Comparison of ENCODE assay signal across 17 cellular contexts in the genomic region with DNA sequence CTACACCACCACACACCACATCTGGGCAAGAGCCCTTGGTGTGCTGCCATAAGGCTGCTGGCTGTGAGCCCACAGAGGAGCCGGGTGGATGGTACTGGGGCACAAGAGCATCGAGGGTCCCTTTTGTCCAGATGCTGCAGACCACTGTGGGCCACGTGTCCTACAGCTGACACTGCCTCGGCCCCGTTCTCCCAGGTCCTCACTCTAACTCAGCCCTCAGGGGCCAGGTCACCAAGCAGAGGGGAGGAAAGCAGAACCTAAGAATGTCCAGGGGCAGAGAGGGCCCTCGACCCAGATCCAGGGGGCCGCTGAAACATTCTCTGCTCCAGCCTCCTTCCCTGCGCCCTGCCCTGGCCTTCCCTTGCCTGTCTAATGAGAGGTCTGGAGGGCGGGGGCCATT.
DNase-seq lines count a peak whose midpoint lies in the region; ATAC-seq, FAIRE-seq and TF ChIP-seq lines count a peak whose summit lies in the region.
"Had no signal": no experiment of that assay in that cellular context is flagged by ENCODE, and none has a peak within 500 bp of the region (broad histone marks: within the 10 kb centered on the region; RNA-seq: fewer than 3 reads in every experiment).

No MANE protein-coding gene starts in this region.

- H3K18ac ChIP-seq in IMR-90 (ENCODE audit: low read depth, low read length), result no peak overlapping the region

- H3K9me3 ChIP-seq in IMR-90 (ENCODE audit: control insufficient read depth, insufficient read depth, low read length), result no peaks in the 10 kb centered on the region
- H3K9me3 ChIP-seq in HepG2 (ENCODE audit: low read length), result no peaks in the 10 kb centered on the region
- H3K9me3 ChIP-seq in testis, result no peaks in the 10 kb centered on the region

- no CpG with 5 or more reads among the region's 9 CpGs for WGBS in IMR-90 (ENCODE audit: extremely low coverage in 2 of 2, insufficient read length in 1 of 2), 2 experiments
- 45% methylated on average over 6 of the region's 9 CpGs for WGBS in HepG2 (ENCODE audit: low lambda C conversion rate)
- 83 to 84% methylated on average over 9 of the region's 9 CpGs for WGBS in testis, 2 donors

- dilution Hi-C loops in IMR-90 (cut with HindIII; ENCODE audit: low sequenced_read_pairs, unreplicated experiment), result no loop called here

- no peak for TF ChIP-seq RAD21 in IMR-90 (IDR thresholded peaks at IDR 0.05; ENCODE audit: low read length)
- no peak for TF ChIP-seq RAD21 in HepG2 (CRISPR knock-in tag; IDR thresholded peaks at IDR 0.05)

- BruUV-seq in IMR-90 (replicated peaks; lab: Mats Ljungman, UMichigan) (no TSS peak), HepG2 (replicated peaks; lab: Mats Ljungman, UMichigan) (no TSS peak)

- POLR2A ChIA-PET in activated CD8-positive, alpha-beta T cell treated with anti-CD3 and anti-CD28 coated beads, Interleukin-2, amount 10 ng/mL, durations not matched to agents 7 days and 5 days (lab: Charles Lee), result no interaction called here
- POLR2A ChIA-PET in activated CD8-positive, alpha-beta T cell treated with anti-CD3 and anti-CD28 coated beads for 36 hours (lab: Charles Lee), result no interaction called here
- POLR2A ChIA-PET in IMR-90 (lab: Charles Lee; ENCODE audit: unreplicated experiment) (no interaction called here), HepG2 (lab: Yijun Ruan, JAX) (no interaction called here)

- H3K4ac ChIP-seq in IMR-90 (ENCODE audit: low read depth, low read length), result no peak overlapping the region

- peaks cover 14% of the 10 kb centered on the region for H3K27me3 Mint-ChIP-seq in activated CD8-positive, alpha-beta T cell treated with anti-CD3 and anti-CD28 coated beads, Interleukin-2, amount 10 ng/mL, durations not matched to agents 7 days and 5 days (ENCODE audit: low read depth)
- peaks cover 5% of the 10 kb centered on the region for H3K27me3 Mint-ChIP-seq in activated CD8-positive, alpha-beta T cell treated with anti-CD3 and anti-CD28 coated beads for 36 hours

- no peaks in the 10 kb centered on the region for H3K9me1 ChIP-seq in IMR-90 (ENCODE audit: insufficient read depth, low read length)

- H2BK15ac ChIP-seq in IMR-90 (ENCODE audit: low read depth, low read length), result no peak overlapping the region

- H3K36me3 Mint-ChIP-seq in activated CD8-positive, alpha-beta T cell treated with anti-CD3 and anti-CD28 coated beads, Interleukin-2, amount 10 ng/mL, durations not matched to agents 7 days and 5 days (ENCODE audit: low read depth), result no peaks in the 10 kb centered on the region
- no peaks in the 10 kb centered on the region for H3K36me3 Mint-ChIP-seq in activated CD8-positive, alpha-beta T cell treated with anti-CD3 and anti-CD28 coated beads for 36 hours (ENCODE audit: low read depth)

- no peak for DNase-seq in activated CD8-positive, alpha-beta T cell treated with anti-CD3 and anti-CD28 coated beads, Interleukin-2, amount 10 ng/mL, durations not matched to agents 7 days and 5 days
- no peak for DNase-seq in activated CD8-positive, alpha-beta T cell treated with anti-CD3 and anti-CD28 coated beads for 36 hours
- no peak for DNase-seq in IMR-90
- DNase-seq in HepG2 (ENCODE audit: low spot score), result no peak
- peak; percentile 12 for DNase-seq in testis
- DNase-seq in NCI-H1092 (lab: John Stamatoyannopoulos, UW), result no peak
- DNase-seq: H7, Kasumi-1, NCI-H1417, NCI-H187, NCI-H446, NCI-H526, OCI-M1, SHP77 had no signal

- no peak overlapping the region for H2BK120ac ChIP-seq in IMR-90 (ENCODE audit: low read depth, low read length)

- no peaks in the 10 kb centered on the region for H3K9me3 Mint-ChIP-seq in activated CD8-positive, alpha-beta T cell treated with anti-CD3 and anti-CD28 coated beads, Interleukin-2, amount 10 ng/mL, durations not matched to agents 7 days and 5 days (ENCODE audit: insufficient read depth)
- H3K9me3 Mint-ChIP-seq in activated CD8-positive, alpha-beta T cell treated with anti-CD3 and anti-CD28 coated beads for 36 hours, result no peaks in the 10 kb centered on the region

- intact Hi-C loops in activated CD8-positive, alpha-beta T cell treated with anti-CD3 and anti-CD28 coated beads for 36 hours (cut with micrococcal nuclease), result no loop called here
- intact Hi-C loops in IMR-90 (cut with micrococcal nuclease), result no loop called here
- intact Hi-C loops in HepG2 (cut with micrococcal nuclease; ENCODE audit: unreplicated experiment), result no loop called here
- intact Hi-C loops in testis (cut with DNase I; ENCODE audit: low total_unique reads), result no loop called here

- H2AK9ac ChIP-seq in IMR-90 (replicated peaks; ENCODE audit: low read depth, low read length, poor library complexity), result no peak overlapping the region

- ATAC-seq in activated CD8-positive, alpha-beta T cell treated with anti-CD3 and anti-CD28 coated beads, Interleukin-2, amount 10 ng/mL, durations not matched to agents 7 days and 5 days, result peak; percentile 39
- no peak for ATAC-seq in activated CD8-positive, alpha-beta T cell treated with anti-CD3 and anti-CD28 coated beads for 36 hours
- ATAC-seq in IMR-90 (ENCODE audit: low read depth) (no peak), HepG2 (peak; percentile 28), HG03378 (IDR thresholded peaks at IDR 0.05; ENCODE audit: unreplicated experiment) (no peak), GM19455 (IDR thresholded peaks at IDR 0.05; ENCODE audit: unreplicated experiment) (no peak)

- H3K4me2 ChIP-seq in IMR-90 (ENCODE audit: low read depth, low read length) (no peak overlapping the region), HepG2 (ENCODE audit: low read depth, low read length) (no peak overlapping the region)

- no peak overlapping the region for H2BK20ac ChIP-seq in IMR-90 (ENCODE audit: low read depth, low read length)

- no peak for TF ChIP-seq CTCF in activated CD8-positive, alpha-beta T cell treated with anti-CD3 and anti-CD28 coated beads for 36 hours (IDR thresholded peaks at IDR 0.05)
- TF ChIP-seq CTCF in IMR-90 (conservative IDR thresholded peaks at IDR 0.05; ENCODE audit: low read depth, low read length), result no peak
- no peak for TF ChIP-seq CTCF in HepG2 (CRISPR knock-in tag; IDR thresholded peaks at IDR 0.05)
- TF ChIP-seq CTCF in testis (IDR thresholded peaks at IDR 0.05), result no peak

- H3K4me1 ChIP-seq in IMR-90 (ENCODE audit: control insufficient read depth, insufficient read depth, low read length) (no peaks in the 10 kb centered on the region), HepG2 (ENCODE audit: insufficient read depth, low read length) (no peaks in the 10 kb centered on the region), testis (no peaks in the 10 kb centered on the region)

- no peak overlapping the region for H2AK5ac ChIP-seq in IMR-90 (ENCODE audit: low read depth, low read length)

- H3K14ac ChIP-seq in IMR-90 (replicated peaks; ENCODE audit: low read depth, low read length), result no peak overlapping the region

- TF ChIP-seq POLR2A in IMR-90 (IDR thresholded peaks at IDR 0.05; ENCODE audit: low read depth, low read length) (no peak), HepG2 (IDR thresholded peaks at IDR 0.05; ENCODE audit: insufficient read depth in 1 of 2, low read depth in 2 of 2, low read length in 2 of 2) (no peak), testis (IDR thresholded peaks at IDR 0.05) (no peak)

- H3K36me3 ChIP-seq in IMR-90 (ENCODE audit: control insufficient read depth, insufficient read depth, low read length), result no peaks in the 10 kb centered on the region
- no peaks in the 10 kb centered on the region for H3K36me3 ChIP-seq in HepG2 (replicated peaks in 1 of 2; ENCODE audit: control insufficient read depth in 1 of 2, insufficient read depth in 2 of 2, low read length in 2 of 2)
- no peaks in the 10 kb centered on the region for H3K36me3 ChIP-seq in testis (ENCODE audit: low read depth, missing control alignments)

- H3K23ac ChIP-seq in IMR-90 (ENCODE audit: low read depth, low read length), result no peak overlapping the region

- in situ Hi-C loops in IMR-90 (cut with MboI; ENCODE audit: low sequenced_read_pairs), result no loop called here
- in situ Hi-C loops in HepG2 (cut with HindIII; ENCODE audit: extremely low pct_ligation_motif_present, low pct_unique_long_range_greater_than_20kb), result no loop called here

- H4K5ac ChIP-seq in IMR-90 (ENCODE audit: low read depth, low read length), result no peak overlapping the region

- no peak overlapping the region for H3K4me3 Mint-ChIP-seq in activated CD8-positive, alpha-beta T cell treated with anti-CD3 and anti-CD28 coated beads, Interleukin-2, amount 10 ng/mL, durations not matched to agents 7 days and 5 days
- H3K4me3 Mint-ChIP-seq in activated CD8-positive, alpha-beta T cell treated with anti-CD3 and anti-CD28 coated beads for 36 hours, result no peak overlapping the region

- no peaks in the 10 kb centered on the region for H4K20me1 ChIP-seq in IMR-90 (ENCODE audit: insufficient read depth, low read length)
- no peaks in the 10 kb centered on the region for H4K20me1 ChIP-seq in HepG2 (ENCODE audit: insufficient read depth, low read length)

- no peak overlapping the region for H3K4me3 ChIP-seq in IMR-90 (ENCODE audit: insufficient read depth, low read depth, low read length)
- H3K4me3 ChIP-seq in HepG2 (replicated peaks in 1 of 3; ENCODE audit: insufficient read depth in 1 of 3, low read depth in 2 of 3, low read length in 3 of 3), result no peak overlapping the region
- no peak overlapping the region for H3K4me3 ChIP-seq in testis

- TF ChIP-seq EP300 in HepG2 (IDR thresholded peaks at IDR 0.05; ENCODE audit: low read depth in 2 of 2, low read length in 2 of 2) (no peak), HepG2 (CRISPR knock-in tag; IDR thresholded peaks at IDR 0.05; ENCODE audit: borderline replicate concordance) (no peak)

- H3K79me2 ChIP-seq in HepG2 (ENCODE audit: insufficient read depth, low read length), result no peaks in the 10 kb centered on the region

- FAIRE-seq in HepG2 (lab: Jason Lieb, UNC), result peak; percentile 42

- no peak overlapping the region for H3K56ac ChIP-seq in IMR-90 (ENCODE audit: extremely low read depth, insufficient read depth, low read length)

- H3K27ac Mint-ChIP-seq in activated CD8-positive, alpha-beta T cell treated with anti-CD3 and anti-CD28 coated beads, Interleukin-2, amount 10 ng/mL, durations not matched to agents 7 days and 5 days, result no peak overlapping the region
- H3K27ac Mint-ChIP-seq in activated CD8-positive, alpha-beta T cell treated with anti-CD3 and anti-CD28 coated beads for 36 hours, result no peak overlapping the region

- H3K9ac ChIP-seq in IMR-90 (ENCODE audit: low read depth, low read length) (no peak overlapping the region), HepG2 (ENCODE audit: insufficient read depth, low read depth, low read length) (no peak overlapping the region)

- no peak overlapping the region for H3K27ac ChIP-seq in IMR-90 (ENCODE audit: insufficient read depth, low read length)
- H3K27ac ChIP-seq in HepG2 (ENCODE audit: extremely low read length, insufficient read depth, low read length), result no peak overlapping the region
- H3K27ac ChIP-seq in testis, result no peak overlapping the region
- H3K27ac ChIP-seq: C4-2B had no signal

- no peak overlapping the region for H2BK5ac ChIP-seq in IMR-90 (ENCODE audit: low read depth, low read length, poor library complexity, severe bottlenecking)

- CTCF ChIA-PET in activated CD8-positive, alpha-beta T cell treated with anti-CD3 and anti-CD28 coated beads, Interleukin-2, amount 10 ng/mL, durations not matched to agents 7 days and 5 days (lab: Charles Lee), result no interaction called here
- CTCF ChIA-PET in activated CD8-positive, alpha-beta T cell treated with anti-CD3 and anti-CD28 coated beads for 36 hours (lab: Charles Lee), result no interaction called here
- CTCF ChIA-PET in IMR-90 (lab: Yijun Ruan, JAX) (no interaction called here), HepG2 (lab: Yijun Ruan, JAX; ENCODE audit: low intra/inter-chr PET ratio, low total read pairs) (no interaction called here)

- H3K4me1 Mint-ChIP-seq in activated CD8-positive, alpha-beta T cell treated with anti-CD3 and anti-CD28 coated beads, Interleukin-2, amount 10 ng/mL, durations not matched to agents 7 days and 5 days (ENCODE audit: low read depth), result peaks cover 14% of the 10 kb centered on the region
- H3K4me1 Mint-ChIP-seq in activated CD8-positive, alpha-beta T cell treated with anti-CD3 and anti-CD28 coated beads for 36 hours (ENCODE audit: low read depth), result peaks cover 11% of the 10 kb centered on the region

- H2AFZ ChIP-seq in IMR-90 (replicated peaks; ENCODE audit: low read length, poor library complexity), result peak overlapping the region; percentile 32
- no peak overlapping the region for H2AFZ ChIP-seq in HepG2 (ENCODE audit: low read length)

- H3K27me3 ChIP-seq in IMR-90 (ENCODE audit: control insufficient read depth, insufficient read depth, low read length) (no peaks in the 10 kb centered on the region; the same call in none of the 2 replicates), HepG2 (ENCODE audit: control insufficient read depth in 1 of 2, insufficient read depth in 2 of 2, low read length in 2 of 2) (peaks cover 0 to 18% of the 10 kb centered on the region in 2 experiments; a peak in 2 of 5 replicates), testis (no peaks in the 10 kb centered on the region)

- H4K91ac ChIP-seq in IMR-90 (ENCODE audit: insufficient read depth, low read depth, low read length), result no peak overlapping the region

- H3K79me1 ChIP-seq in IMR-90 (ENCODE audit: low read depth in 1 of 2, low read length in 2 of 2), result no peaks in the 10 kb centered on the region

- no peak overlapping the region for H4K8ac ChIP-seq in IMR-90 (ENCODE audit: low read depth in 2 of 2, low read length in 2 of 2)

Comparison
In these comparisons a context has a peak if more than half of its experiments do, and no peak if none do; other contexts are left out.
1. ATAC-seq: peak in activated CD8-positive, alpha-beta T cell treated with anti-CD3 and anti-CD28 coated beads, Interleukin-2, amount 10 ng/mL, durations not matched to agents 7 days and 5 days (single experiment) and HepG2 (single experiment); none in activated CD8-positive, alpha-beta T cell treated with anti-CD3 and anti-CD28 coated beads for 36 hours (single experiment), IMR-90 (single experiment), HG03378 (single experiment) and GM19455 (single experiment).